Comparison of ENCODE assay signal across 1 cellular context in the genomic region with DNA sequence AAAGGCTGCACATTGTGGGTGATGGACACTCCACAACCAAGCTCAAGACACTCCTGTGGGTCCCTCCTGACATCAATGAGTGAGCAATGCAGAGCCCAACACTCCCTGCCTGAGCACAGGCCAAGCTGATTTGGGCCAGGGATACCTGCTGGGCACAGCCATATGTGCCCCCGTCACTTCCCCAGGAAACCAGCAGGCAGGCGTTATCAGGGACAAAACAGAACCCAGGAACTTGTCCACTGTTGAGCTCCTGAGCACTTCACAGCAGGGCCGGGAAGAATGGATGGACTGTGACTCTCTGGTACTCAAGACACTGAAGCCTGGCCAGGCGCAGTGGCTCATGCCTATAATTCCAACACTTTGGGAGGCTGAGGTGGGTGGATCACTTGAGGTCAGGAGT.
TF ChIP-seq lines count a peak whose summit lies in the region.

No MANE protein-coding gene starts in this region.

TF ChIP-seq in IMR-90, 13 proteins besides CTCF, POLR2A, EP300 and RAD21 (continued from another document):
- TF ChIP-seq RCOR1 (IDR thresholded peaks at IDR 0.05; ENCODE audit: insufficient replicate concordance, low read length) (no peak), MAZ (IDR thresholded peaks at IDR 0.05; ENCODE audit: borderline replicate concordance, low read depth, low read length) (no peak), MAFK (IDR thresholded peaks at IDR 0.05; ENCODE audit: low read depth, low read length) (no peak)
- TF ChIP-seq, protein P1, sequence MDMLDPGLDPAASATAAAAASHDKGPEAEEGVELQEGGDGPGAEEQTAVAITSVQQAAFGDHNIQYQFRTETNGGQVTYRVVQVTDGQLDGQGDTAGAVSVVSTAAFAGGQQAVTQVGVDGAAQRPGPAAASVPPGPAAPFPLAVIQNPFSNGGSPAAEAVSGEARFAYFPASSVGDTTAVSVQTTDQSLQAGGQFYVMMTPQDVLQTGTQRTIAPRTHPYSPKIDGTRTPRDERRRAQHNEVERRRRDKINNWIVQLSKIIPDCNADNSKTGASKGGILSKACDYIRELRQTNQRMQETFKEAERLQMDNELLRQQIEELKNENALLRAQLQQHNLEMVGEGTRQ (IDR thresholded peaks at IDR 0.05; ENCODE audit: low read depth, low read length) = no peak
